In genomic region chr9:16870606-16871357, GRCh38 we compare ENCODE assay signal across 8 cellular contexts. TPM values are rescaled to one million over a fixed set of nuclear protein-coding genes. Genes with fewer than 3 reads are reported as not detected.
DNase-seq lines count a peak whose midpoint lies in the region; ATAC-seq and TF ChIP-seq lines count a peak whose summit lies in the region.

Gene BNC2, minus strand, starts transcription at chr9:16870670. Its CDS starts 22 bp downstream, at chr9:16870648.

- CTCF ChIA-PET in T-cell (lab: Charles Lee) = no interaction called here

- POLR2A ChIA-PET in T-cell (lab: Charles Lee) = no interaction called here

- H3K4me1 ChIP-seq in KMS-11 (ENCODE audit: low read depth, poor library complexity, severe bottlenecking) (peaks cover 5% of the 10 kb centered on the region), psoas muscle (peaks cover 9% of the 10 kb centered on the region)

- H3K4me3 Mint-ChIP-seq in T-cell = peak within 1 kb of the TSS in 1 of 3 donors; percentile 70

- H3K4me1 Mint-ChIP-seq in T-cell = peaks cover 0 to 9% (median 4%) of the 10 kb centered on the region in 3 donors

- H3K9me3 Mint-ChIP-seq in T-cell = no peaks in the 10 kb centered on the region

- no peaks in the 10 kb centered on the region for H3K27me3 ChIP-seq in KMS-11 (ENCODE audit: insufficient read depth, low read depth)
- H3K27me3 ChIP-seq in psoas muscle (ENCODE audit: insufficient read depth in 3 of 3, low read length in 2 of 3) = peaks cover 0 to 3% (median 0%) of the 10 kb centered on the region in 3 donors

- H3K36me3 Mint-ChIP-seq in T-cell = no peaks in the 10 kb centered on the region

- H3K27ac Mint-ChIP-seq in T-cell = no peak within 1 kb of the TSS

- peak within 1 kb of the TSS; percentile 66 for H3K9ac ChIP-seq in KMS-11

- no peaks in the 10 kb centered on the region for H3K79me2 ChIP-seq in KMS-11 (ENCODE audit: insufficient read depth, low read depth)

- peaks cover 4% of the 10 kb centered on the region for H3K9me3 ChIP-seq in psoas muscle

- peaks cover 28 to 29% of the 10 kb centered on the region in 2 donors for H3K27me3 Mint-ChIP-seq in T-cell

- TF ChIP-seq CTCF in KMS-11 (conservative IDR thresholded peaks at IDR 0.05; ENCODE audit: low read depth, low read length) = no peak
- TF ChIP-seq CTCF in psoas muscle (IDR thresholded peaks at IDR 0.05) = no peak

- peak within 1 kb of the TSS; percentile 97 for H2AFZ ChIP-seq in KMS-11 (ENCODE audit: low read depth)

- 1 to 2% (median 1%) methylated on average over 32 to 60 of the region's 60 CpGs for whole genome bisulfite sequencing in psoas muscle, 3 donors

- H3K36me3 ChIP-seq in KMS-11 (ENCODE audit: insufficient read depth) (no peaks in the 10 kb centered on the region), psoas muscle (ENCODE audit: insufficient read depth in 1 of 2, low read depth in 1 of 2) (no peaks in the 10 kb centered on the region)

- H3K27ac ChIP-seq in KMS-11 (no peak within 1 kb of the TSS), psoas muscle (peak within 1 kb of the TSS; percentile 82)

- ATAC-seq in psoas muscle (peak; percentile 65 to 74 (median 72)), T-cell (replicated peaks in 1 of 4) (no peak)

- no peaks in the 10 kb centered on the region for H4K20me1 ChIP-seq in KMS-11 (ENCODE audit: insufficient read depth)

- H3K4me3 ChIP-seq in KMS-11 (IDR thresholded peaks at IDR 0.05; ENCODE audit: insufficient read depth, low read depth, low read length) = no peak within 1 kb of the TSS
- peak within 1 kb of the TSS; percentile 87 for H3K4me3 ChIP-seq in psoas muscle

- H3K4me2 ChIP-seq in KMS-11 = peak within 1 kb of the TSS; percentile 86

- intact Hi-C loops in psoas muscle (cut with DNase I) = loop anchor here in 1 of 2 donors (10.0 kb wide), 1 partner anchor 144 kb away; no protein-coding TSS in a partner anchor

- DNase-seq in Caki2 (ENCODE audit: low read depth) (peak; percentile 33), amniotic epithelial cell (ENCODE audit: low read depth) (peak; percentile 69), hippocampal formation (lab: John Stamatoyannopoulos, UW) (peak; percentile 10 to 14), psoas muscle (peak; percentile 52 to 82), T-cell (no peak), GF-D8 (lab: John Stamatoyannopoulos, UW) (no peak)
- no peak for DNase-seq in activated naive CD4-positive, alpha-beta T cell treated with anti-CD3 and anti-CD28 coated beads, Interleukin-2, amount 50 U/mL, for 16 hours

- in situ Hi-C loops in Caki2 (cut with HindIII; ENCODE audit: low pct_unique_long_range_greater_than_20kb, low sequenced_read_pairs) = no loop called here

RNA-seq across cellular contexts. Expression of gene BNC2, which starts in this region (rescaled TPM):
- total RNA-seq in Caki2 (2014; rRNA removed; shearing (Covaris generic); ENCODE audit: low replicate concordance) = 0.12 and 1.3 TPM in 2 replicates
- 100 to 1,000 TPM in 2 of 4 donors, 10 to 100 TPM in 2; 44.1 to 168 (median 92.9) TPM for total RNA-seq in psoas muscle
- polyA plus RNA-seq in psoas muscle = 1 to 10 TPM; 1.3 to 3.4 (median 1.3) TPM
- 1 to 10 TPM in 1 of 5 donors, under 1 TPM in 4; 0.03 to 2.1 (median 0.57) TPM for total RNA-seq in T-cell

Comparison
In these comparisons a context has a peak if more than half of its experiments do, and no peak if none do; other contexts are left out.
1. RNA of gene BNC2 (total RNA-seq): 44.1 to 168 TPM in psoas muscle; 0.12 to 1.3 TPM in Caki2 and 0.03 to 2.1 TPM in T-cell; every median in the first group is over 10 times any median in the second.
2. DNase-seq: peak in Caki2 (single experiment), amniotic epithelial cell (single experiment), hippocampal formation (2 of 2) and psoas muscle (2 of 2); none in T-cell (0 of 34), GF-D8 (single experiment) and activated naive CD4-positive, alpha-beta T cell treated with anti-CD3 and anti-CD28 coated beads, Interleukin-2, amount 50 U/mL, for 16 hours (single experiment).
3. ATAC-seq: peak in psoas muscle (4 of 4); none in T-cell (0 of 4).